21 cellular contexts compared by ENCODE assay signal in genomic region chr20:4120921-4121321, GRCh38.
"Had no signal": no experiment of that assay in that cellular context is flagged by ENCODE, and none has a peak within 500 bp of the region (broad histone marks: within the 10 kb centered on the region; RNA-seq: fewer than 3 reads in every experiment).

No MANE protein-coding gene starts in this region.

- H3K27me3 ChIP-seq: ascending aorta, colonic mucosa, testis, upper lobe of right lung had no signal

- DNase-seq: activated CD4-positive, alpha-beta T cell treated with anti-CD3 and anti-CD28 coated beads for 4 hours; activated CD8-positive, alpha-beta memory T cell treated with anti-CD3 and anti-CD28 coated beads, Interleukin-2, amount 50 U/mL, for 4 hours; activated CD8-positive, alpha-beta T cell treated with anti-CD3 and anti-CD28 coated beads for 36 hours; activated naive CD4-positive, alpha-beta T cell treated with Interleukin-2 at 50 U/mL for 16 hours; activated naive CD8-positive, alpha-beta T cell treated with anti-CD3 and anti-CD28 coated beads, Interleukin-2, amount 50 U/mL, for 24 hours; caudate nucleus; colonic mucosa; effector CD8-positive, alpha-beta T cell; hippocampal formation; occipital lobe; psoas muscle; stimulated activated CD4-positive, alpha-beta T cell treated with anti-CD3 and anti-CD28 coated beads, Interleukin-15, amount 100 ng/mL, for 24 hours; stimulated activated CD4-positive, alpha-beta T cell treated with anti-CD3 and anti-CD28 coated beads, Interleukin-4, amount 100 ng/mL, for 24 hours; stimulated activated naive CD8-positive, alpha-beta T cell treated with anti-CD3 and anti-CD28 coated beads, Interleukin-15, amount 100 ng/mL, for 72 hours; T-cell; testis; upper lobe of right lung; WERI-Rb-1 had no signal

- ATAC-seq: activated CD8-positive, alpha-beta T cell treated with anti-CD3 and anti-CD28 coated beads for 36 hours; activated naive CD8-positive, alpha-beta T cell treated with anti-CD3 and anti-CD28 coated beads, Interleukin-2, amount 50 U/mL, for 24 hours; natural killer cell treated with Interleukin-12 subunit alpha and Interleukin-12 subunit beta and Interleukin-15 and Interleukin-18, amount 100 ng/mL, for 72 hours; stimulated activated naive CD8-positive, alpha-beta T cell treated with anti-CD3 and anti-CD28 coated beads, Interleukin-15, amount 100 ng/mL, for 72 hours; T-cell; upper lobe of right lung had no signal

- H3K9me3 ChIP-seq: ascending aorta, colonic mucosa, psoas muscle, testis, upper lobe of right lung had no signal

- H3K36me3 ChIP-seq: ascending aorta, colonic mucosa, upper lobe of right lung, WERI-Rb-1 had no signal

- H3K27ac ChIP-seq: ascending aorta, colonic mucosa, psoas muscle, testis, upper lobe of right lung, WERI-Rb-1 had no signal

- H3K4me1 ChIP-seq: ascending aorta, colonic mucosa, psoas muscle, testis, upper lobe of right lung had no signal

- H3K4me3 ChIP-seq: ascending aorta, colonic mucosa, lung, psoas muscle, testis, upper lobe of right lung had no signal
